ENCODE assay signal across 10 cellular contexts in genomic region chr16:85888405-85889331, GRCh38. TPM values are rescaled to one million over a fixed set of nuclear protein-coding genes. Genes with fewer than 3 reads are reported as not detected.
DNase-seq lines count a peak whose midpoint lies in the region; ATAC-seq and TF ChIP-seq lines count a peak whose summit lies in the region.
"Had no signal": no experiment of that assay in that cellular context is flagged by ENCODE, and none has a peak within 500 bp of the region (broad histone marks: within the 10 kb centered on the region; RNA-seq: fewer than 3 reads in every experiment).

No MANE protein-coding gene starts in this region.

- H3K36me3 Mint-ChIP-seq in activated CD4-positive, alpha-beta T cell treated with anti-CD3 and anti-CD28 coated beads, Interleukin-2, amount 10 ng/mL, durations not matched to agents 7 days and 5 days (ENCODE audit: low read depth): no peaks in the 10 kb centered on the region

- peaks cover 19% of the 10 kb centered on the region for H3K4me1 Mint-ChIP-seq in activated CD4-positive, alpha-beta T cell treated with anti-CD3 and anti-CD28 coated beads, Interleukin-2, amount 10 ng/mL, durations not matched to agents 7 days and 5 days

- H3K27ac ChIP-seq in lung (ENCODE audit: low read depth in 1 of 2, low read length in 1 of 2) (no peak overlapping the region), esophagus muscularis mucosa (replicated peaks in 1 of 4) (no peak overlapping the region)
- H3K27ac ChIP-seq: pancreas, SK-N-MC had no signal

- no peak overlapping the region for H3K4me3 Mint-ChIP-seq in activated CD4-positive, alpha-beta T cell treated with anti-CD3 and anti-CD28 coated beads, Interleukin-2, amount 10 ng/mL, durations not matched to agents 7 days and 5 days

- ATAC-seq in GM19395 (IDR thresholded peaks at IDR 0.05; ENCODE audit: unreplicated experiment) (peak; percentile 86), HG03354 (IDR thresholded peaks at IDR 0.05; ENCODE audit: poor library complexity, severe bottlenecking, unreplicated experiment) (peak; percentile 91), lung (ENCODE audit: insufficient read depth, low FRiP score) (peak; percentile 27), sciatic nerve (no peak)

- TF ChIP-seq CTCF in lung (IDR thresholded peaks at IDR 0.05; ENCODE audit: control extremely low read depth, extremely low read depth) (no peak), esophagus muscularis mucosa (IDR thresholded peaks at IDR 0.05) (no peak)

- TF ChIP-seq EP300 in esophagus muscularis mucosa (IDR thresholded peaks at IDR 0.05): no peak

- no peaks in the 10 kb centered on the region for H3K9me3 ChIP-seq in lung (ENCODE audit: control insufficient read depth in 2 of 2, insufficient read depth in 1 of 2, low read length in 1 of 2)
- H3K9me3 ChIP-seq in esophagus muscularis mucosa: no peaks in the 10 kb centered on the region
- H3K9me3 ChIP-seq: pancreas had no signal

- H3K9me3 Mint-ChIP-seq in activated CD4-positive, alpha-beta T cell treated with anti-CD3 and anti-CD28 coated beads, Interleukin-2, amount 10 ng/mL, durations not matched to agents 7 days and 5 days: no peaks in the 10 kb centered on the region

- H3K36me3 ChIP-seq in lung (ENCODE audit: control insufficient read depth in 2 of 2, insufficient read depth in 2 of 2, low read length in 2 of 2) (no peaks in the 10 kb centered on the region), esophagus muscularis mucosa (no peaks in the 10 kb centered on the region)
- H3K36me3 ChIP-seq: pancreas had no signal

- H3K27me3 ChIP-seq in lung (ENCODE audit: control insufficient read depth, insufficient read depth) (no peaks in the 10 kb centered on the region), esophagus muscularis mucosa (peaks cover 0 to 40% (median 0%) of the 10 kb centered on the region in 4 donors)

- intact Hi-C loops in sciatic nerve (cut with DNase I): no loop called here
- intact Hi-C loops in esophagus muscularis mucosa (cut with DNase I): no loop called here

- DNase-seq in EH (ENCODE audit: low read depth) (peak; percentile 91), lung (ENCODE audit: low spot score) (no peak), sciatic nerve (ENCODE audit: low spot score) (no peak), esophagus muscularis mucosa (ENCODE audit: extremely low spot score) (no peak), T1000 (lab: John Stamatoyannopoulos, UW) (no peak)
- DNase-seq in activated CD4-positive, alpha-beta T cell treated with anti-CD3 and anti-CD28 coated beads, Interleukin-2, amount 10 ng/mL, durations not matched to agents 7 days and 5 days: no peak
- DNase-seq: pancreas had no signal

- WGBS in lung, 2 donors: 46 to 48% methylated on average over 5 of the region's 5 CpGs
- 55% methylated on average over 5 of the region's 5 CpGs for WGBS in esophagus muscularis mucosa

- H3K27me3 Mint-ChIP-seq in activated CD4-positive, alpha-beta T cell treated with anti-CD3 and anti-CD28 coated beads, Interleukin-2, amount 10 ng/mL, durations not matched to agents 7 days and 5 days: peaks cover 16% of the 10 kb centered on the region

- peak overlapping the region; percentile 15 for H3K27ac Mint-ChIP-seq in activated CD4-positive, alpha-beta T cell treated with anti-CD3 and anti-CD28 coated beads, Interleukin-2, amount 10 ng/mL, durations not matched to agents 7 days and 5 days

- H3K4me3 ChIP-seq in lung (no peak overlapping the region), esophagus muscularis mucosa (no peak overlapping the region)
- H3K4me3 ChIP-seq: pancreas, SK-N-MC had no signal

- POLR2A ChIA-PET in activated CD4-positive, alpha-beta T cell treated with anti-CD3 and anti-CD28 coated beads, Interleukin-2, amount 10 ng/mL, durations not matched to agents 7 days and 5 days (lab: Charles Lee): no interaction called here

- TF ChIP-seq POLR2A in esophagus muscularis mucosa (IDR thresholded peaks at IDR 0.05; ENCODE audit: low read depth): no peak

- CTCF ChIA-PET in activated CD4-positive, alpha-beta T cell treated with anti-CD3 and anti-CD28 coated beads, Interleukin-2, amount 10 ng/mL, durations not matched to agents 7 days and 5 days (lab: Charles Lee): no interaction called here

- peaks cover 0 to 4% of the 10 kb centered on the region in 2 donors for H3K4me1 ChIP-seq in lung (ENCODE audit: control insufficient read depth in 2 of 2, insufficient read depth in 2 of 2, low read length in 2 of 2)
- peaks cover 0 to 4% (median 0%) of the 10 kb centered on the region in 4 donors for H3K4me1 ChIP-seq in esophagus muscularis mucosa

RNA-seq across cellular contexts. Expression of gene IRF8, which starts 10.3 kb away (rescaled TPM):
- total RNA-seq in activated CD4-positive, alpha-beta T cell treated with anti-CD3 and anti-CD28 coated beads, Interleukin-2, amount 10 ng/mL, durations not matched to agents 7 days and 5 days: 10 to 100 TPM; 11.6 to 14.7 TPM
- total RNA-seq in lung: 10 to 100 TPM; 36.2 to 48.3 TPM
- 10 to 100 TPM in 1 of 2 donors, 1 to 10 TPM in 1; 7.3 to 37.9 TPM for polyA plus RNA-seq in lung
- 19.1 TPM for total RNA-seq in sciatic nerve
- total RNA-seq in esophagus muscularis mucosa: 10 to 100 TPM in 2 of 4 donors, 1 to 10 TPM in 2; 5.1 to 12.9 (median 10.4) TPM
